In the genomic region with DNA sequence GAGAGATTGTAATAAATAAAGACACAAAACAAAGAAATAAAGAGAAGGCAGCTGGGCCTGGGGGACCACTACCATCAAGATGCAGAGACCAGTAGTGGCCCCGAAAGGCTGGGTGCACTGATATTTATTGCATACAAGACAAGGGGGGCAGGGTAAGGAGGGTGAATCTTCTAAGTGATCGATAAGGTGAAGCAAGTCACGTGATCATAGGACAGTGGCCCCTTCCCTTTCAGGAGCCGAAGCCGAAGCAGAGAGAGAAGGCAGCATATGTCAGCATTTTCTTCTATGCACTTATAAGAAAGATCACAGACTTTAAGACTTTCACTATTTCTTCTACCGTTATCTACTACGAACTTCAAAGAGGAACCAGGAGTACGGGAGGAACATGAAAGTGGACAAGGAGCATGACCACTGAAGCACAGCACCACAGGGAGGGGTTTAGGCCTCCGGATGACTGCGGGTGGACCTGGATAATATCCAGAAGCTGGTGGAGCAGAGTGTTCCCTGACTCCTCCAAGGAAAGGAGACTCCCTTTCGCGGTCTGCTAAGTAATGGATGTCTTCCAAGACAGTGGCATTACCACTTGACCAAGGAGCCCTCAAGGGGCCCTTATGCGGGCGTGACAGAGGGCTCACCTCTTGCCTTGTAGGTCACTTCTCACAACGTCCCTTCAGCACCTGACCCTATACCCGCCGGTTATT, we compare ENCODE assay signal across 7 cellular contexts.
A peak's percentile ranks its signal among the peaks of the same experiment; 100 is the strongest.
DNase-seq lines count a peak whose midpoint lies in the region; ATAC-seq, FAIRE-seq and TF ChIP-seq lines count a peak whose summit lies in the region.
"Not testable (repeated sequence)": the region's sequence is repeated elsewhere in the genome, so short reads cannot be mapped to it uniquely, and the experiment has no call there.

No MANE protein-coding gene starts in this region.

- in situ Hi-C loops in ACHN (cut with HindIII; ENCODE audit: low pct_ligation_motif_present, low pct_unique_long_range_greater_than_20kb, low sequenced_read_pairs); K562 (cut with MboI): not testable (repeated sequence)

- not testable (repeated sequence) for H3K4me2 ChIP-seq in PC-3 (ENCODE audit: low read length); K562 (ENCODE audit: insufficient read depth, low read length); hepatocyte

- TF ChIP-seq RAD21 in K562 (CRISPR knock-in tag; conservative IDR thresholded peaks at IDR 0.05 in 1 of 2, IDR thresholded peaks at IDR 0.05 in 1 of 2): not testable (repeated sequence)

- H2AFZ ChIP-seq in PC-3 (ENCODE audit: low read length); K562 (ENCODE audit: low read depth, low read length); hepatocyte: not testable (repeated sequence)

- H3K79me2 ChIP-seq in PC-3 (ENCODE audit: low read length); K562 (ENCODE audit: control insufficient read depth, insufficient read depth, low read length); hepatocyte: not testable (repeated sequence)

- intact Hi-C loops in PC-3 (cut with micrococcal nuclease); K562 (cut with micrococcal nuclease): not testable (repeated sequence)

- not testable (repeated sequence) for H3K36me3 ChIP-seq in PC-3 (ENCODE audit: low read depth, low read length); K562 (ENCODE audit: control insufficient read depth, insufficient read depth, low read length); hepatocyte (replicated peaks; ENCODE audit: insufficient read depth, low read depth)

- TF ChIP-seq CTCF in PC-3 (conservative IDR thresholded peaks at IDR 0.05; ENCODE audit: low read depth, low read length); K562 (IDR thresholded peaks at IDR 0.05 in 2 of 3, conservative IDR thresholded peaks at IDR 0.05 in 1 of 3; ENCODE audit: insufficient read depth in 2 of 3, low read depth in 1 of 3, low read length in 3 of 3); hepatocyte (IDR thresholded peaks at IDR 0.05; ENCODE audit: poor library complexity): not testable (repeated sequence)

- not testable (repeated sequence) for H3K9me1 ChIP-seq in K562 (ENCODE audit: control insufficient read depth, insufficient read depth, low read length)

- CTCF ChIA-PET in PC-3 (lab: Charles Lee); K562 (lab: Yijun Ruan, JAX; ENCODE audit: low intra/inter-chr PET ratio): not testable (repeated sequence)

- H4K20me1 ChIP-seq in PC-3 (ENCODE audit: low read length); K562 (replicated peaks; ENCODE audit: control insufficient read depth, insufficient read depth, low read length); hepatocyte (ENCODE audit: insufficient read depth, poor library complexity, severe bottlenecking): not testable (repeated sequence)

- peaks cover 12% of the 10 kb centered on the region for H3K4me1 ChIP-seq in PC-3 (ENCODE audit: insufficient read depth, low read length)
- not testable (repeated sequence) for H3K4me1 ChIP-seq in K562 (replicated peaks in 1 of 2; ENCODE audit: control insufficient read depth in 2 of 2, insufficient read depth in 2 of 2, low read length in 2 of 2); hepatocyte (ENCODE audit: insufficient read depth)

- BruUV-seq in PC-3 (replicated peaks; lab: Mats Ljungman, UMichigan); K562 (replicated peaks; lab: Mats Ljungman, UMichigan): not testable (repeated sequence)

- not testable (repeated sequence) for TF ChIP-seq EP300 in K562 (IDR thresholded peaks at IDR 0.05; ENCODE audit: low read length)

- H3K4me3 ChIP-seq in PC-3 (ENCODE audit: low read length); K562; hepatocyte: not testable (repeated sequence)

- H3K27me3 ChIP-seq in PC-3 (ENCODE audit: low read length); K562 (ENCODE audit: control insufficient read depth in 2 of 2, insufficient read depth in 2 of 2, low read length in 2 of 2); hepatocyte: not testable (repeated sequence)

- not testable (repeated sequence) for H3K9me3 ChIP-seq in PC-3 (ENCODE audit: low read length); K562 (replicated peaks; ENCODE audit: control insufficient read depth, insufficient read depth, low read depth, low read length); hepatocyte (ENCODE audit: low read depth)

- TF ChIP-seq POLR2A in K562 (conservative IDR thresholded peaks at IDR 0.05): not testable (repeated sequence)

- FAIRE-seq in K562 (lab: Jason Lieb, UNC): not testable (repeated sequence)

- H3K27ac ChIP-seq in PC-3 (ENCODE audit: low read length): peak overlapping the region; percentile 40; the same call in 1 of the 2 replicates
- H3K27ac ChIP-seq in K562 (ENCODE audit: extremely low read depth, low read depth, low read length): not testable (repeated sequence)
- peak overlapping the region; percentile 53 for H3K27ac ChIP-seq in hepatocyte

- POLR2A ChIA-PET in PC-3 (lab: Charles Lee; ENCODE audit: unreplicated experiment); K562 (lab: Yijun Ruan, JAX): not testable (repeated sequence)

- ATAC-seq in PC-3: peak; percentile 25; the same call in 1 of the 2 replicates
- not testable (repeated sequence) for ATAC-seq in K562

- DNase-seq in ACHN (peak; percentile 8), HT1080 (ENCODE audit: low read depth) (peak; percentile 45), PC-3 (peak; percentile 67), kidney tubule cell (ENCODE audit: low spot score) (peak; percentile 81), renal cortical epithelial cell (ENCODE audit: low read depth) (peak; percentile 75)
- DNase-seq in K562 (ENCODE audit: extremely low read depth in 1 of 4, low spot score in 3 of 4); hepatocyte (ENCODE audit: low spot score): not testable (repeated sequence)

- H3F3A ChIP-seq in PC-3 (ENCODE audit: low read length, unreplicated experiment): not testable (repeated sequence)

- not testable (repeated sequence) for H3K9me2 ChIP-seq in PC-3 (replicated peaks; ENCODE audit: low read length); hepatocyte (replicated peaks; ENCODE audit: insufficient read depth)

- WGBS in K562 (ENCODE audit: insufficient coverage, low coverage, missing lambda C conversion rate): 2% methylated on average over 16 of the region's 17 CpGs
- WGBS in hepatocyte (ENCODE audit: low lambda C conversion rate, missing lambda C conversion rate): 88% methylated on average over 17 of the region's 17 CpGs

- H3K9ac ChIP-seq in PC-3 (ENCODE audit: low read length); K562 (ENCODE audit: insufficient read depth in 1 of 2, low read depth in 2 of 2, low read length in 2 of 2): not testable (repeated sequence)

TF ChIP-seq in K562, 482 proteins besides CTCF, POLR2A, EP300 and RAD21:
- TF ChIP-seq, protein P1, sequence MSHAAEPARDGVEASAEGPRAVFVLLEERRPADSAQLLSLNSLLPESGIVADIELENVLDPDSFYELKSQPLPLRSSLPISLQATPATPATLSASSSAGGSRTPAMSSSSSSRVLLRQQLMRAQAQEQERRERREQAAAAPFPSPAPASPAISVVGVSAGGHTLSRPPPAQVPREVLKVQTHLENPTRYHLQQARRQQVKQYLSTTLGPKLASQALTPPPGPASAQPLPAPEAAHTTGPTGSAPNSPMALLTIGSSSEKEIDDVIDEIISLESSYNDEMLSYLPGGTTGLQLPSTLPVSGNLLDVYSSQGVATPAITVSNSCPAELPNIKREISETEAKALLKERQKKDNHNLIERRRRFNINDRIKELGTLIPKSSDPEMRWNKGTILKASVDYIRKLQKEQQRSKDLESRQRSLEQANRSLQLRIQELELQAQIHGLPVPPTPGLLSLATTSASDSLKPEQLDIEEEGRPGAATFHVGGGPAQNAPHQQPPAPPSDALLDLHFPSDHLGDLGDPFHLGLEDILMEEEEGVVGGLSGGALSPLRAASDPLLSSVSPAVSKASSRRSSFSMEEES (CRISPR knock-in tag; IDR thresholded peaks at IDR 0.05): peak; percentile 62
